In genomic region chr17:81342700-81343070, GRCh38 we compare ENCODE assay signal across 9 cellular contexts. TPM values are rescaled to one million over a fixed set of nuclear protein-coding genes. Genes with fewer than 3 reads are reported as not detected.
DNase-seq lines count a peak whose midpoint lies in the region; ATAC-seq and TF ChIP-seq lines count a peak whose summit lies in the region.
"Had no signal": no experiment of that assay in that cellular context is flagged by ENCODE, and none has a peak within 500 bp of the region (broad histone marks: within the 10 kb centered on the region; RNA-seq: fewer than 3 reads in every experiment).

No MANE protein-coding gene starts in this region.

- peak; percentile 49 for DNase-seq in WTC11 (ENCODE audit: low spot score)
- peak in 1 of 3 donors; percentile 69 for DNase-seq in right cardiac atrium
- DNase-seq in sciatic nerve (ENCODE audit: low spot score), result peak; percentile 61
- DNase-seq in NCI-H1417 treated with DMSO at 0.1 percent for 48 hours (lab: John Stamatoyannopoulos, UW), result no peak

- peak overlapping the region; percentile 80 for H3K4me3 ChIP-seq in right cardiac atrium (ENCODE audit: low read length)

- no peak for TF ChIP-seq CTCF in WTC11 (IDR thresholded peaks at IDR 0.05)

- H3K4me1 Mint-ChIP-seq in WTC11, result peaks cover 34% of the 10 kb centered on the region

- no peaks in the 10 kb centered on the region for H3K36me3 Mint-ChIP-seq in WTC11

- CTCF ChIA-PET in WTC11 (lab: Charles Lee), result no interaction called here

- peak overlapping the region; percentile 86 for H3K9ac ChIP-seq in ES-I3 (ENCODE audit: low read depth, low read length)

- H3K4me3 Mint-ChIP-seq in WTC11, result peak overlapping the region; percentile 90
- H3K4me3 Mint-ChIP-seq: T-helper 2 cell treated with Interferon-gamma antibody and Interleukin-4, amounts not matched to agents 5 μg/mL and 100 μg/mL, for 36 hours had no signal

- ATAC-seq in WTC11 (peak; percentile 11), right cardiac atrium (no peak), sciatic nerve (no peak), HG02970 (IDR thresholded peaks at IDR 0.05; ENCODE audit: low FRiP score, unreplicated experiment) (no peak), HG02981 (IDR thresholded peaks at IDR 0.05; ENCODE audit: unreplicated experiment) (no peak), GM19023 (IDR thresholded peaks at IDR 0.05; ENCODE audit: unreplicated experiment) (no peak)

- H3K27me3 Mint-ChIP-seq in WTC11 (ENCODE audit: low read depth), result peaks cover 79% of the 10 kb centered on the region

- 16% methylated on average over 35 of the region's 35 CpGs for WGBS in right cardiac atrium

- no peaks in the 10 kb centered on the region for H3K9me3 ChIP-seq in ES-I3 (ENCODE audit: control insufficient read depth, insufficient read depth, low read length)
- H3K9me3 ChIP-seq in right cardiac atrium (ENCODE audit: control insufficient read depth, low read length), result no peaks in the 10 kb centered on the region

- peak overlapping the region; percentile 70 for H3K27ac Mint-ChIP-seq in WTC11
- H3K27ac Mint-ChIP-seq: T-helper 2 cell treated with Interferon-gamma antibody and Interleukin-4, amounts not matched to agents 5 μg/mL and 100 μg/mL, for 36 hours had no signal

- intact Hi-C loops in right cardiac atrium (cut with DNase I), result no loop called here
- intact Hi-C loops in sciatic nerve (cut with DNase I), result no loop called here

- H3K27ac ChIP-seq in right cardiac atrium (ENCODE audit: low read length), result peak overlapping the region; percentile 90

- peaks cover 20% of the 10 kb centered on the region; the same call in 1 of the 2 replicates for H3K4me1 ChIP-seq in ES-I3 (ENCODE audit: insufficient read depth, low read length)
- peaks cover 11% of the 10 kb centered on the region for H3K4me1 ChIP-seq in right cardiac atrium (ENCODE audit: control insufficient read depth, insufficient read depth, low read length)

- H3K9me3 Mint-ChIP-seq in WTC11, result no peaks in the 10 kb centered on the region
- H3K9me3 Mint-ChIP-seq: T-helper 2 cell treated with Interferon-gamma antibody and Interleukin-4, amounts not matched to agents 5 μg/mL and 100 μg/mL, for 36 hours had no signal

- no peaks in the 10 kb centered on the region for H3K27me3 ChIP-seq in right cardiac atrium (ENCODE audit: control insufficient read depth, insufficient read depth)

- no peaks in the 10 kb centered on the region for H3K36me3 ChIP-seq in ES-I3 (ENCODE audit: insufficient read depth, low read length)

- POLR2A ChIA-PET in WTC11 (lab: Charles Lee), result interaction anchor here (3.4 kb wide), 1 partner anchor 52 kb away, joined by 12 read pairs; the partner anchor contains the start of gene BAHCC1

TF ChIP-seq in WTC11, 78 proteins besides CTCF, POLR2A, EP300 and RAD21:
- TF ChIP-seq TEAD1 (CRISPR knock-in tag; IDR thresholded peaks at IDR 0.05) (0 out of 2 replicates have a peak, but pooled peaks have one; percentile 50), ZNF423 (CRISPR knock-in tag; IDR thresholded peaks at IDR 0.05) (peak; percentile 61), ZNF232 (CRISPR knock-in tag; IDR thresholded peaks at IDR 0.05) (no peak)

RNA-seq across cellular contexts. Expression of gene SLC38A10, which starts 47.6 kb away (rescaled TPM):
- total RNA-seq in WTC11 (2021), result 47.0 to 62.4 TPM (median 53.9 TPM) in 3 replicates
- total RNA-seq in right cardiac atrium, result 10 to 100 TPM; 50.8 to 63.9 (median 53.5) TPM
- polyA plus RNA-seq in right cardiac atrium, result 61.5 TPM
- total RNA-seq in sciatic nerve, result 61.6 TPM

RNA-seq across cellular contexts. Expression of gene BAHCC1, which starts 52.6 kb away (rescaled TPM):
- total RNA-seq in WTC11 (2021), result 17.1 to 29.8 TPM (median 21.5 TPM) in 3 replicates
- total RNA-seq in right cardiac atrium, result 10 to 100 TPM in 2 of 4 donors, 1 to 10 TPM in 2; 8.3 to 12.8 (median 9.4) TPM
- polyA plus RNA-seq in right cardiac atrium, result 8.7 TPM
- 47.8 TPM for total RNA-seq in sciatic nerve
